ENCODE assay signal across 3 cellular contexts in the genomic region with DNA sequence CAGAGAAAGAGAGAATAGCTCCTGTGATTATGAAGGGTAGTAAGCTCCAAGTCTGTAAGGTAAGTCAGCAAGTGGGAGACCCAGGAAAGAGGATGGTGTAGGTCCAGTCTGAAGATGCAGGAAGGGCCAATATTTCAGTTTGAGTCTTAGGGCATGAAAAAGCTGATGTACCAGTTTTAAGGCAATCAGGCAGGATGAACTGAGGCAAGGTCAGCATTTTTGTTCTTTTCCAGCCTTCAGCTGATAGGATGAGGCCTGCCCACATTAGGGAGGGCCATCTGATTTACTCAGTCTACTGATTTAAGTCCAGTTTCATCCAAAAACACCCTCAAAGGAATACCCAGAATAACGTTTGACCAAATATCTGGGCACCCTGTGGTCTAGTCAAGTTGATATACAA.
TF ChIP-seq lines count a peak whose summit lies in the region.

No MANE protein-coding gene starts in this region.

TF ChIP-seq in HepG2, 621 proteins besides CTCF, POLR2A, EP300 and RAD21:
- TF ChIP-seq MAFF (IDR thresholded peaks at IDR 0.05; ENCODE audit: low read depth, low read length) (peak; percentile 74), U2AF2 (IDR thresholded peaks at IDR 0.05; ENCODE audit: low read depth, low read length) (no peak), MAFK (conservative IDR thresholded peaks at IDR 0.05 in 1 of 2, IDR thresholded peaks at IDR 0.05 in 1 of 2; ENCODE audit: low read length in 2 of 2) (peak; percentile 71 to 72; a peak in 3 of 4 replicates)

TF ChIP-seq in A549, 52 proteins besides CTCF, POLR2A, EP300 and RAD21:
- peak; percentile 14 for TF ChIP-seq MAFK (IDR thresholded peaks at IDR 0.05; ENCODE audit: partially characterized antibody)
- TF ChIP-seq, protein P1, sequence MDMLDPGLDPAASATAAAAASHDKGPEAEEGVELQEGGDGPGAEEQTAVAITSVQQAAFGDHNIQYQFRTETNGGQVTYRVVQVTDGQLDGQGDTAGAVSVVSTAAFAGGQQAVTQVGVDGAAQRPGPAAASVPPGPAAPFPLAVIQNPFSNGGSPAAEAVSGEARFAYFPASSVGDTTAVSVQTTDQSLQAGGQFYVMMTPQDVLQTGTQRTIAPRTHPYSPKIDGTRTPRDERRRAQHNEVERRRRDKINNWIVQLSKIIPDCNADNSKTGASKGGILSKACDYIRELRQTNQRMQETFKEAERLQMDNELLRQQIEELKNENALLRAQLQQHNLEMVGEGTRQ (IDR thresholded peaks at IDR 0.05), result no peak
TF ChIP-seq in A549: peak in this region for 1.

TF ChIP-seq in IMR-90, 13 proteins besides CTCF, POLR2A, EP300 and RAD21:
- TF ChIP-seq RFX5 (IDR thresholded peaks at IDR 0.05; ENCODE audit: low read depth, low read length), result no peak
- no peak for TF ChIP-seq CEBPB (IDR thresholded peaks at IDR 0.05; ENCODE audit: low read depth, low read length)
- TF ChIP-seq RCOR1 (IDR thresholded peaks at IDR 0.05; ENCODE audit: insufficient replicate concordance, low read length), result no peak
- TF ChIP-seq, protein P1 (IDR thresholded peaks at IDR 0.05; ENCODE audit: low read depth, low read length), result no peak
- TF ChIP-seq MAZ (IDR thresholded peaks at IDR 0.05; ENCODE audit: borderline replicate concordance, low read depth, low read length), result no peak
- 0 out of 2 replicates have a peak, but pooled peaks have one; percentile 2 for TF ChIP-seq MAFK (IDR thresholded peaks at IDR 0.05; ENCODE audit: low read depth, low read length)
- no peak for TF ChIP-seq SMC3 (IDR thresholded peaks at IDR 0.05; ENCODE audit: low read depth, low read length)
- TF ChIP-seq CHD1 (IDR thresholded peaks at IDR 0.05; ENCODE audit: low read depth, low read length), result no peak
- TF ChIP-seq FOS (IDR thresholded peaks at IDR 0.05; ENCODE audit: low read depth, low read length), result no peak
